ENCODE assay signal across 24 cellular contexts in genomic region chr7:135386181-135386580, GRCh38.
DNase-seq lines count a peak whose midpoint lies in the region; ATAC-seq, FAIRE-seq and TF ChIP-seq lines count a peak whose summit lies in the region.
"Had no signal": no experiment of that assay in that cellular context is flagged by ENCODE, and none has a peak within 500 bp of the region (broad histone marks: within the 10 kb centered on the region; RNA-seq: fewer than 3 reads in every experiment).

No MANE protein-coding gene starts in this region.

- no peak for ATAC-seq in stimulated activated naive CD8-positive, alpha-beta T cell treated with anti-CD3 and anti-CD28 coated beads, Interleukin-15, amount 100 ng/mL, for 72 hours
- ATAC-seq: activated T-cell treated with anti-CD3 and anti-CD28 coated beads, Interleukin-2, amount 50 U/mL, for 4 hours; esophagus mucosa; gastroesophageal sphincter had no signal

- no peak overlapping the region for H2AFZ ChIP-seq in astrocyte (ENCODE audit: low read depth, low read length)

- no peaks in the 10 kb centered on the region for H3K79me2 ChIP-seq in astrocyte (ENCODE audit: insufficient read depth, low read length)

- H3K27ac ChIP-seq in HUES6 (ENCODE audit: low read depth, low read length) (peak overlapping the region; percentile 55; the same call in 1 of the 2 replicates), astrocyte (ENCODE audit: low read depth, low read length) (no peak overlapping the region), colonic mucosa (no peak overlapping the region)
- H3K27ac ChIP-seq: BLaER1, gastroesophageal sphincter, KMS-11 had no signal

- peak overlapping the region; percentile 13 for H3K4me2 ChIP-seq in astrocyte (ENCODE audit: low read length)
- H3K4me2 ChIP-seq: BLaER1, KMS-11, smooth muscle cell had no signal

- intact Hi-C loops in colonic mucosa (cut with DNase I): no loop called here

- H3K36me3 ChIP-seq in HUES6 (ENCODE audit: control insufficient read depth, insufficient read depth, low read length): 0 out of 2 replicates have a peak, but pooled peaks cover 3% of the 10 kb centered on the region
- no peaks in the 10 kb centered on the region for H3K36me3 ChIP-seq in astrocyte (ENCODE audit: insufficient read depth, low read length)
- no peaks in the 10 kb centered on the region for H3K36me3 ChIP-seq in colonic mucosa

- H4K20me1 ChIP-seq in astrocyte (ENCODE audit: insufficient read depth, low read length): peaks cover 24% of the 10 kb centered on the region

- H3K4me3 ChIP-seq in HUES6 (ENCODE audit: low read depth, low read length): no peak overlapping the region
- H3K4me3 ChIP-seq in astrocyte (ENCODE audit: insufficient read depth, low read depth, low read length): no peak overlapping the region
- no peak overlapping the region for H3K4me3 ChIP-seq in colonic mucosa
- H3K4me3 ChIP-seq: BLaER1, gastroesophageal sphincter, smooth muscle cell had no signal

- no peaks in the 10 kb centered on the region for H3K36me3 Mint-ChIP-seq in astrocyte (ENCODE audit: low read depth, unreplicated experiment)
- peaks cover 17% of the 10 kb centered on the region for H3K36me3 Mint-ChIP-seq in T-helper 2 cell treated with Interferon-gamma antibody and Interleukin-4, amounts not matched to agents 5 μg/mL and 100 μg/mL, for 36 hours (ENCODE audit: low read depth)

- H3K27ac Mint-ChIP-seq in astrocyte (ENCODE audit: unreplicated experiment): no peak overlapping the region
- H3K27ac Mint-ChIP-seq in T-helper 2 cell treated with Interferon-gamma antibody and Interleukin-4, amounts not matched to agents 5 μg/mL and 100 μg/mL, for 36 hours: no peak overlapping the region
- H3K27ac Mint-ChIP-seq in stimulated activated naive CD8-positive, alpha-beta T cell treated with anti-CD3 and anti-CD28 coated beads, Interleukin-15, amount 100 ng/mL, for 72 hours: no peak overlapping the region
- H3K27ac Mint-ChIP-seq: activated naive CD4-positive, alpha-beta T cell treated with anti-CD3 and anti-CD28 coated beads, Interleukin-2, amount 10 ng/mL, durations not matched to agents 7 days and 5 days had no signal

- no peak for FAIRE-seq in astrocyte (lab: Jason Lieb, UNC)
- FAIRE-seq: H54 had no signal

- no peaks in the 10 kb centered on the region for H3K27me3 Mint-ChIP-seq in astrocyte (ENCODE audit: low read depth, unreplicated experiment)
- H3K27me3 Mint-ChIP-seq in T-helper 2 cell treated with Interferon-gamma antibody and Interleukin-4, amounts not matched to agents 5 μg/mL and 100 μg/mL, for 36 hours (ENCODE audit: low read depth): no peaks in the 10 kb centered on the region
- no peaks in the 10 kb centered on the region for H3K27me3 Mint-ChIP-seq in stimulated activated naive CD8-positive, alpha-beta T cell treated with anti-CD3 and anti-CD28 coated beads, Interleukin-15, amount 100 ng/mL, for 72 hours
- H3K27me3 Mint-ChIP-seq: activated naive CD4-positive, alpha-beta T cell treated with anti-CD3 and anti-CD28 coated beads, Interleukin-2, amount 10 ng/mL, durations not matched to agents 7 days and 5 days had no signal

- H3K4me1 Mint-ChIP-seq in astrocyte (ENCODE audit: low read depth, unreplicated experiment): peaks cover 5% of the 10 kb centered on the region
- H3K4me1 Mint-ChIP-seq in T-helper 2 cell treated with Interferon-gamma antibody and Interleukin-4, amounts not matched to agents 5 μg/mL and 100 μg/mL, for 36 hours (ENCODE audit: low read depth): no peaks in the 10 kb centered on the region
- no peaks in the 10 kb centered on the region for H3K4me1 Mint-ChIP-seq in stimulated activated naive CD8-positive, alpha-beta T cell treated with anti-CD3 and anti-CD28 coated beads, Interleukin-15, amount 100 ng/mL, for 72 hours
- H3K4me1 Mint-ChIP-seq: activated naive CD4-positive, alpha-beta T cell treated with anti-CD3 and anti-CD28 coated beads, Interleukin-2, amount 10 ng/mL, durations not matched to agents 7 days and 5 days had no signal

- no peak for TF ChIP-seq CTCF in astrocyte (IDR thresholded peaks at IDR 0.05; ENCODE audit: insufficient read depth, low read depth, low read length)
- no peak for TF ChIP-seq CTCF in colonic mucosa (IDR thresholded peaks at IDR 0.05)

- no peaks in the 10 kb centered on the region for H3K27me3 ChIP-seq in HUES6 (ENCODE audit: control insufficient read depth, insufficient read depth, low read length)
- no peaks in the 10 kb centered on the region for H3K27me3 ChIP-seq in astrocyte (ENCODE audit: insufficient read depth, low read length)
- H3K27me3 ChIP-seq in colonic mucosa: no peaks in the 10 kb centered on the region
- H3K27me3 ChIP-seq: BLaER1, gastroesophageal sphincter had no signal

- H3K4me1 ChIP-seq in HUES6 (ENCODE audit: control insufficient read depth, insufficient read depth, low read length) (peaks cover 11% of the 10 kb centered on the region), astrocyte (ENCODE audit: insufficient read depth, low read length) (no peaks in the 10 kb centered on the region), colonic mucosa (no peaks in the 10 kb centered on the region)

- H3K4me3 Mint-ChIP-seq in astrocyte (ENCODE audit: unreplicated experiment): no peak overlapping the region
- H3K4me3 Mint-ChIP-seq in T-helper 2 cell treated with Interferon-gamma antibody and Interleukin-4, amounts not matched to agents 5 μg/mL and 100 μg/mL, for 36 hours: no peak overlapping the region
- no peak overlapping the region for H3K4me3 Mint-ChIP-seq in stimulated activated naive CD8-positive, alpha-beta T cell treated with anti-CD3 and anti-CD28 coated beads, Interleukin-15, amount 100 ng/mL, for 72 hours
- H3K4me3 Mint-ChIP-seq: activated naive CD4-positive, alpha-beta T cell treated with anti-CD3 and anti-CD28 coated beads, Interleukin-2, amount 10 ng/mL, durations not matched to agents 7 days and 5 days; activated T-cell treated with anti-CD3 and anti-CD28 coated beads, Interleukin-2, amount 50 U/mL, for 4 hours had no signal

- DNase-seq in AG08395 (ENCODE audit: low spot score) (peak; percentile 3), astrocyte (ENCODE audit: low read depth) (no peak), iris pigment epithelial cell (ENCODE audit: low read depth) (peak; percentile 35), colonic mucosa (no peak)
- no peak for DNase-seq in activated effector memory CD4-positive, alpha-beta T cell treated with Interleukin-2 at 50 U/mL for 16 hours
- no peak for DNase-seq in T-helper 2 cell treated with Interferon-gamma antibody and Interleukin-4, amounts not matched to agents 5 μg/mL and 100 μg/mL, for 36 hours (ENCODE audit: low spot score)
- no peak for DNase-seq in stimulated activated naive CD8-positive, alpha-beta T cell treated with anti-CD3 and anti-CD28 coated beads, Interleukin-15, amount 100 ng/mL, for 72 hours
- DNase-seq: 8988T; activated naive CD4-positive, alpha-beta T cell treated with anti-CD3 and anti-CD28 coated beads, Interleukin-2, amount 10 ng/mL, durations not matched to agents 7 days and 5 days; activated T-cell treated with anti-CD3 and anti-CD28 coated beads, Interleukin-2, amount 50 U/mL, for 4 hours; anterior cingulate cortex; effector CD4-positive, alpha-beta T cell; NCI-H1048; NCI-H187; NCI-H82; Right ventricle myocardium superior; stimulated activated naive CD4-positive, alpha-beta T cell had no signal

- H3K9me3 ChIP-seq in HUES6 (ENCODE audit: control insufficient read depth, insufficient read depth, low read depth, low read length) (no peaks in the 10 kb centered on the region), astrocyte (ENCODE audit: insufficient read depth, low read depth, low read length) (no peaks in the 10 kb centered on the region), colonic mucosa (no peaks in the 10 kb centered on the region)
- H3K9me3 ChIP-seq: BLaER1, gastroesophageal sphincter had no signal

- no peaks in the 10 kb centered on the region for H3K9me3 Mint-ChIP-seq in astrocyte (ENCODE audit: unreplicated experiment)
- no peaks in the 10 kb centered on the region for H3K9me3 Mint-ChIP-seq in T-helper 2 cell treated with Interferon-gamma antibody and Interleukin-4, amounts not matched to agents 5 μg/mL and 100 μg/mL, for 36 hours
- H3K9me3 Mint-ChIP-seq in stimulated activated naive CD8-positive, alpha-beta T cell treated with anti-CD3 and anti-CD28 coated beads, Interleukin-15, amount 100 ng/mL, for 72 hours: no peaks in the 10 kb centered on the region
- H3K9me3 Mint-ChIP-seq: activated naive CD4-positive, alpha-beta T cell treated with anti-CD3 and anti-CD28 coated beads, Interleukin-2, amount 10 ng/mL, durations not matched to agents 7 days and 5 days; activated T-cell treated with anti-CD3 and anti-CD28 coated beads, Interleukin-2, amount 50 U/mL, for 4 hours had no signal

- H3K9ac ChIP-seq in HUES6 (ENCODE audit: low read length) (no peak overlapping the region), astrocyte (ENCODE audit: low read length) (no peak overlapping the region), colonic mucosa (ENCODE audit: low read depth in 2 of 2, low read length in 2 of 2) (no peak overlapping the region)
- H3K9ac ChIP-seq: BLaER1, KMS-11 had no signal

Comparison
In these comparisons a context has a peak if more than half of its experiments do, and no peak if none do; other contexts are left out.
1. DNase-seq: peak in AG08395 (single experiment) and iris pigment epithelial cell (single experiment); none in astrocyte (single experiment), activated effector memory CD4-positive, alpha-beta T cell treated with Interleukin-2 at 50 U/mL for 16 hours (single experiment), T-helper 2 cell treated with Interferon-gamma antibody and Interleukin-4, amounts not matched to agents 5 μg/mL and 100 μg/mL, for 36 hours (single experiment), colonic mucosa (single experiment) and stimulated activated naive CD8-positive, alpha-beta T cell treated with anti-CD3 and anti-CD28 coated beads, Interleukin-15, amount 100 ng/mL, for 72 hours (0 of 2).